ENCODE assay signal across 8 cellular contexts in genomic region chr17:20008242-20009051, GRCh38. TPM values are rescaled to one million over a fixed set of nuclear protein-coding genes. Genes with fewer than 3 reads are reported as not detected.
A peak's percentile ranks its signal among the peaks of the same experiment; 100 is the strongest.
DNase-seq lines count a peak whose midpoint lies in the region; ATAC-seq, FAIRE-seq and TF ChIP-seq lines count a peak whose summit lies in the region.

No MANE protein-coding gene starts in this region.

- POLR2A ChIA-PET in activated CD4-positive, alpha-beta T cell treated with anti-CD3 and anti-CD28 coated beads for 36 hours (lab: Charles Lee): no interaction called here

- peak; percentile 44 for ATAC-seq in activated CD4-positive, alpha-beta T cell treated with anti-CD3 and anti-CD28 coated beads for 36 hours
- ATAC-seq in HG02759 (IDR thresholded peaks at IDR 0.05; ENCODE audit: unreplicated experiment): peak; percentile 18
- ATAC-seq in SK-N-SH treated with all-trans-retinoic acid at 6 μM for 48 hours: peak; percentile 55

- peak overlapping the region; percentile 77 for H3K4me3 Mint-ChIP-seq in activated CD4-positive, alpha-beta T cell treated with anti-CD3 and anti-CD28 coated beads for 36 hours

- H3K36me3 ChIP-seq in endocrine pancreas (ENCODE audit: control insufficient read depth, insufficient read depth, low read length) (no peaks in the 10 kb centered on the region), mucosa of stomach (ENCODE audit: control insufficient read depth, insufficient read depth, low read length) (no peaks in the 10 kb centered on the region), uterus (no peaks in the 10 kb centered on the region)

- peak overlapping the region; percentile 81 to 87 for H3K27ac ChIP-seq in uterus

- TF ChIP-seq CTCF in uterus (IDR thresholded peaks at IDR 0.05) (no peak), D721Med (IDR thresholded peaks at IDR 0.05; ENCODE audit: insufficient read depth, missing control alignments) (no peak)

- TF ChIP-seq POLR2A in uterus (IDR thresholded peaks at IDR 0.05): no peak

- H3K4me3 ChIP-seq in endocrine pancreas (ENCODE audit: control insufficient read depth, insufficient read depth, low read length) (peak overlapping the region; percentile 66), mucosa of stomach (ENCODE audit: low read length) (peak overlapping the region; percentile 50), uterus (peak overlapping the region; percentile 51 to 81)

- H3K27me3 Mint-ChIP-seq in activated CD4-positive, alpha-beta T cell treated with anti-CD3 and anti-CD28 coated beads for 36 hours: peaks cover 36% of the 10 kb centered on the region

- CTCF ChIA-PET in activated CD4-positive, alpha-beta T cell treated with anti-CD3 and anti-CD28 coated beads for 36 hours (lab: Charles Lee): interaction anchor here (0.7 to 4.1 kb wide), 17 partner anchors 8 to 270 kb away, joined by 3 to 23 read pairs (median 3); no protein-coding TSS in a partner anchor

- DNase-seq in activated CD4-positive, alpha-beta T cell treated with anti-CD3 and anti-CD28 coated beads for 36 hours: peak; percentile 46
- no peak for DNase-seq in activated CD4-positive, alpha-beta T cell treated with anti-CD3 and anti-CD28 coated beads, Interleukin-2, amount 50 U/mL, for 4 hours
- DNase-seq in uterus (peak; percentile 27 to 38), D721Med (ENCODE audit: insufficient read length, low spot score) (no peak)

- peak overlapping the region; percentile 96 for H3K9ac ChIP-seq in endocrine pancreas (ENCODE audit: control insufficient read depth, insufficient read depth, low read length)
- H3K9ac ChIP-seq in mucosa of stomach (ENCODE audit: low read length): peak overlapping the region; percentile 64

- H3K36me3 Mint-ChIP-seq in activated CD4-positive, alpha-beta T cell treated with anti-CD3 and anti-CD28 coated beads for 36 hours (ENCODE audit: low read depth): no peaks in the 10 kb centered on the region

- H3K9me3 ChIP-seq in endocrine pancreas (ENCODE audit: control insufficient read depth, low read length) (no peaks in the 10 kb centered on the region), mucosa of stomach (ENCODE audit: control insufficient read depth, low read length) (no peaks in the 10 kb centered on the region), uterus (no peaks in the 10 kb centered on the region)

- peaks cover 11% of the 10 kb centered on the region for H3K4me1 Mint-ChIP-seq in activated CD4-positive, alpha-beta T cell treated with anti-CD3 and anti-CD28 coated beads for 36 hours

- H3K27ac Mint-ChIP-seq in activated CD4-positive, alpha-beta T cell treated with anti-CD3 and anti-CD28 coated beads for 36 hours: peak overlapping the region; percentile 17

- intact Hi-C loops in activated CD4-positive, alpha-beta T cell treated with anti-CD3 and anti-CD28 coated beads for 36 hours (cut with DNase I, micrococcal nuclease): loop anchor here (1.0 to 2.0 kb wide), 5 partner anchors 16 to 630 kb away; partner anchors contain the start of genes AKAP10 (in 1 of the 2) and MAPK7 (in 1 of the 2)
- intact Hi-C loops in uterus (cut with DNase I; ENCODE audit: low total_unique reads): no loop called here

- H3K4me1 ChIP-seq in endocrine pancreas (ENCODE audit: control insufficient read depth, insufficient read depth, low read length): peaks cover 5% of the 10 kb centered on the region
- H3K4me1 ChIP-seq in mucosa of stomach (ENCODE audit: control insufficient read depth, insufficient read depth, low read length): no peaks in the 10 kb centered on the region
- no peaks in the 10 kb centered on the region for H3K4me1 ChIP-seq in uterus

- no peak for FAIRE-seq in D721Med (lab: Jason Lieb, UNC)

- no peaks in the 10 kb centered on the region for H3K27me3 ChIP-seq in endocrine pancreas (ENCODE audit: control insufficient read depth, insufficient read depth, low read length)
- peaks cover 24% of the 10 kb centered on the region for H3K27me3 ChIP-seq in mucosa of stomach (ENCODE audit: control insufficient read depth, insufficient read depth, low read length)
- H3K27me3 ChIP-seq in uterus: no peaks in the 10 kb centered on the region

- H3K9me3 Mint-ChIP-seq in activated CD4-positive, alpha-beta T cell treated with anti-CD3 and anti-CD28 coated beads for 36 hours (ENCODE audit: low read depth): no peaks in the 10 kb centered on the region

TF ChIP-seq in SK-N-SH treated with all-trans-retinoic acid at 6 μM for 48 hours, 23 proteins besides CTCF, POLR2A, EP300 and RAD21 (continues in another document):
- TF ChIP-seq ZC3H10 (CRISPR knock-in tag; IDR thresholded peaks at IDR 0.05) (no peak), TOX (CRISPR knock-in tag; IDR thresholded peaks at IDR 0.05; ENCODE audit: borderline replicate concordance) (no peak), ARNTL (CRISPR knock-in tag; IDR thresholded peaks at IDR 0.05; ENCODE audit: borderline replicate concordance, low read depth) (no peak), CSRNP3 (CRISPR knock-in tag; IDR thresholded peaks at IDR 0.05) (no peak), TCF4 (CRISPR knock-in tag; IDR thresholded peaks at IDR 0.05; ENCODE audit: borderline replicate concordance) (no peak), PATZ1 (CRISPR knock-in tag; IDR thresholded peaks at IDR 0.05; ENCODE audit: borderline replicate concordance) (peak; percentile 12; the same call in 1 of the 2 replicates), ESRRG (CRISPR knock-in tag; IDR thresholded peaks at IDR 0.05) (no peak), POU6F1 (CRISPR knock-in tag; IDR thresholded peaks at IDR 0.05; ENCODE audit: borderline replicate concordance, low read depth) (no peak), GLIS3 (CRISPR knock-in tag; IDR thresholded peaks at IDR 0.05) (0 out of 2 replicates have a peak, but pooled peaks have one; percentile 21), CSDC2 (CRISPR knock-in tag; IDR thresholded peaks at IDR 0.05) (no peak), CREB5 (CRISPR knock-in tag; IDR thresholded peaks at IDR 0.05; ENCODE audit: low read depth) (no peak), OSR1 (CRISPR knock-in tag; IDR thresholded peaks at IDR 0.05) (no peak), ZNF70 (CRISPR knock-in tag; IDR thresholded peaks at IDR 0.05) (no peak), ZNF8 (CRISPR knock-in tag; IDR thresholded peaks at IDR 0.05) (no peak)

RNA-seq across cellular contexts. Expression of gene SPECC1, which starts 0.7 kb away (rescaled TPM):
- 10 to 100 TPM in 1 of 2 experiments, 1 to 10 TPM in 1; 6.1 to 10.4 TPM for total RNA-seq in activated CD4-positive, alpha-beta T cell treated with anti-CD3 and anti-CD28 coated beads for 36 hours
- 10 to 100 TPM; 22.6 to 63.0 (median 44.0) TPM for total RNA-seq in uterus

RNA-seq across cellular contexts. Expression of gene AKAP10, which starts 30.8 kb away (rescaled TPM):
- 10 to 100 TPM; 31.6 to 35.9 TPM for total RNA-seq in activated CD4-positive, alpha-beta T cell treated with anti-CD3 and anti-CD28 coated beads for 36 hours
- 10 to 100 TPM; 17.7 to 56.9 (median 33.2) TPM for total RNA-seq in uterus

Comparison
In these comparisons a context has a peak if more than half of its experiments do, and no peak if none do; other contexts are left out.
1. DNase-seq: peak in activated CD4-positive, alpha-beta T cell treated with anti-CD3 and anti-CD28 coated beads for 36 hours (single experiment) and uterus (2 of 2); none in activated CD4-positive, alpha-beta T cell treated with anti-CD3 and anti-CD28 coated beads, Interleukin-2, amount 50 U/mL, for 4 hours (0 of 2) and D721Med (single experiment).
2. Peak in every context shown above with its lines, with median percentiles within 50 percentile points of each other: ATAC-seq and H3K4me3 ChIP-seq.